In the genomic region with DNA sequence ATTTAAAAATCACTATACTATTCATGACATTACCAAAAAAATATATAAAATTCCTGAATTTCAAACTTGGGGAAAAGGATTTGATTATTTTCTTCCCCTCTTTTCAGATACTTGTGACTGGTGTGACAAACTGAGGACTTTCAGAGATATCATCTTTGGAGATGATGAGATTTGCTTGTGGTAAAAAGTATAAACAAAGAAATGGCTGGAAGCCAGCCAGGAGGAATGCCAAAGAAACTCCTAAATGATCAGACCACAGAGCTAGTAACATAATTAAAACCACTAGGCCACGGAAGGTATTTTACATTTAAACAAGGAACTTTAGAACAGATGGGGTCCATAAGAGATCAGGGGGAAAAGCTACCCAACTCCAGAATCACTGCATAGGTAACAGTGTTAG, we compare ENCODE assay signal across 1 cellular context.
TF ChIP-seq lines count a peak whose summit lies in the region.

No MANE protein-coding gene starts in this region.

TF ChIP-seq in GM23338, 12 proteins besides CTCF, POLR2A, EP300 and RAD21 (continued from another document):
- TF ChIP-seq REST (IDR thresholded peaks at IDR 0.05; ENCODE audit: unreplicated experiment) (no peak), JUNB (IDR thresholded peaks at IDR 0.05; ENCODE audit: unreplicated experiment) (no peak), ZNF114 (CRISPR knock-in tag; IDR thresholded peaks at IDR 0.05) (no peak), ZNF331 (CRISPR knock-in tag; IDR thresholded peaks at IDR 0.05; ENCODE audit: low read depth) (no peak), STAT1 (IDR thresholded peaks at IDR 0.05; ENCODE audit: unreplicated experiment) (no peak)
